ENCODE assay signal across 24 cellular contexts in genomic region chr9:16022228-16022627, GRCh38.
"Had no signal": no experiment of that assay in that cellular context is flagged by ENCODE, and none has a peak within 500 bp of the region (broad histone marks: within the 10 kb centered on the region; RNA-seq: fewer than 3 reads in every experiment).

No MANE protein-coding gene starts in this region.

- H3K4me1 Mint-ChIP-seq: immature natural killer cell; naive thymus-derived CD8-positive, alpha-beta T cell; nephron; neural crest cell; stimulated activated effector memory CD8-positive, alpha-beta T cell treated with anti-CD3 and anti-CD28 coated beads, Interleukin-12 subunit alpha, Interleukin-12 subunit beta, amount 100 ng/mL, for 72 hours had no signal

- DNase-seq: heart left ventricle; hypothalamus; immature natural killer cell; kidney; left colon; left lung; lower lobe of right lung; mammary epithelial cell; mesenchymal stem cell; naive thymus-derived CD8-positive, alpha-beta T cell; nucleus accumbens; ovary; right cardiac atrium; stimulated activated CD4-positive, alpha-beta T cell treated with anti-CD3 and anti-CD28 coated beads, Interleukin-12 subunit alpha, Interleukin-12 subunit beta, amount 100 ng/mL, for 4 hours; stimulated activated CD4-positive, alpha-beta T cell treated with anti-CD3 and anti-CD28 coated beads, Interleukin-4, amount 100 ng/mL, for 24 hours; stimulated activated naive CD4-positive, alpha-beta T cell treated with Interleukin-2 at 50 U/mL for 16 hours; tibial artery; trophoblast cell; uterus had no signal

- H3K36me3 Mint-ChIP-seq: immature natural killer cell; stimulated activated effector memory CD8-positive, alpha-beta T cell treated with anti-CD3 and anti-CD28 coated beads, Interleukin-12 subunit alpha, Interleukin-12 subunit beta, amount 100 ng/mL, for 72 hours had no signal

- H3K4me3 Mint-ChIP-seq: immature natural killer cell; naive thymus-derived CD8-positive, alpha-beta T cell; nephron; neural crest cell; stimulated activated effector memory CD8-positive, alpha-beta T cell treated with anti-CD3 and anti-CD28 coated beads, Interleukin-12 subunit alpha, Interleukin-12 subunit beta, amount 100 ng/mL, for 72 hours had no signal

- H3K27me3 Mint-ChIP-seq: progenitor cell of endocrine pancreas had no signal

- ATAC-seq: left colon; left lung; lower lobe of right lung; naive thymus-derived CD8-positive, alpha-beta T cell; right cardiac atrium; sciatic nerve; stimulated activated effector memory CD8-positive, alpha-beta T cell treated with anti-CD3 and anti-CD28 coated beads, Interleukin-12 subunit alpha, Interleukin-12 subunit beta, amount 100 ng/mL, for 72 hours had no signal

- H3K27ac Mint-ChIP-seq: immature natural killer cell; naive thymus-derived CD8-positive, alpha-beta T cell; nephron; progenitor cell of endocrine pancreas; stimulated activated effector memory CD8-positive, alpha-beta T cell treated with anti-CD3 and anti-CD28 coated beads, Interleukin-12 subunit alpha, Interleukin-12 subunit beta, amount 100 ng/mL, for 72 hours had no signal
